ENCODE assay signal across 9 cellular contexts in genomic region chr11:130827697-130828377, GRCh38.
DNase-seq lines count a peak whose midpoint lies in the region; ATAC-seq and TF ChIP-seq lines count a peak whose summit lies in the region.
"Had no signal": no experiment of that assay in that cellular context is flagged by ENCODE, and none has a peak within 500 bp of the region (broad histone marks: within the 10 kb centered on the region; RNA-seq: fewer than 3 reads in every experiment).

No MANE protein-coding gene starts in this region.

- intact Hi-C loops in Calu3 (cut with micrococcal nuclease; ENCODE audit: unreplicated experiment), result loop anchor here (1.0 to 5.0 kb wide), 2 partner anchors 246 to 393 kb away; no protein-coding TSS in a partner anchor
- intact Hi-C loops in posterior vena cava (cut with DNase I), result no loop called here

- no peaks in the 10 kb centered on the region for H3K36me3 Mint-ChIP-seq in Calu3 (ENCODE audit: insufficient read depth, unreplicated experiment)

- no peaks in the 10 kb centered on the region for H3K4me1 ChIP-seq in HEK293 (ENCODE audit: control insufficient read depth, insufficient read depth, low read length)

- ATAC-seq in HG03159 (IDR thresholded peaks at IDR 0.05; ENCODE audit: unreplicated experiment), result no peak
- ATAC-seq in HG03469 (IDR thresholded peaks at IDR 0.05; ENCODE audit: unreplicated experiment), result no peak

- H3K27ac Mint-ChIP-seq in Calu3 (ENCODE audit: unreplicated experiment), result no peak overlapping the region

- H3K27ac ChIP-seq in HEK293 (ENCODE audit: extremely low read depth, low read depth, low read length), result no peak overlapping the region
- H3K27ac ChIP-seq: KMS-11 had no signal

- no peaks in the 10 kb centered on the region for H3K27me3 Mint-ChIP-seq in Calu3 (ENCODE audit: unreplicated experiment)

- no peak overlapping the region for H3K4me3 ChIP-seq in HEK293 (ENCODE audit: low read depth, low read length)

- H3K9me3 Mint-ChIP-seq in Calu3 (ENCODE audit: low read depth, unreplicated experiment), result no peaks in the 10 kb centered on the region

- TF ChIP-seq CTCF in Calu3 (IDR thresholded peaks at IDR 0.05; ENCODE audit: unreplicated experiment) (peak; percentile 29), HEK293 (tag by site-specific recombination; IDR thresholded peaks at IDR 0.05) (peak; percentile 42; the same call in 1 of the 2 replicates)

- CTCF ChIA-PET in Calu3 (lab: Charles Lee) (interaction anchor here (0.5 to 1.1 kb wide), 7 partner anchors 15 to 520 kb away, joined by 3 to 35 read pairs (median 4); partner anchors contain the start of gene ADAMTS15), HEK293 (lab: Yijun Ruan, JAX) (interaction anchor here (0.6 to 6.7 kb wide), 40 partner anchors 9 to 611 kb away, joined by 3 to 72 read pairs (median 3); no protein-coding TSS in a partner anchor)

- no peaks in the 10 kb centered on the region for H3K9me3 ChIP-seq in HEK293 (ENCODE audit: control insufficient read depth, insufficient read depth, low read depth, low read length)

- peak; percentile 65 for DNase-seq in Calu3
- DNase-seq in SW 1271 (lab: John Stamatoyannopoulos, UW), result peak; percentile 35 to 50
- peak; percentile 84 for DNase-seq in fibroblast of the conjunctiva (ENCODE audit: low read depth)
- DNase-seq in posterior vena cava (ENCODE audit: low spot score), result peak; percentile 91
- DNase-seq in inferior parietal cortex (ENCODE audit: extremely low spot score), result no peak

- no peak overlapping the region for H3K4me3 Mint-ChIP-seq in Calu3 (ENCODE audit: low read depth, unreplicated experiment)

- no peaks in the 10 kb centered on the region for H3K36me3 ChIP-seq in HEK293 (ENCODE audit: control insufficient read depth in 2 of 2, insufficient read depth in 1 of 2, low read length in 2 of 2)

- POLR2A ChIA-PET in HEK293 (lab: Yijun Ruan, JAX), result interaction anchor here (0.6 to 1.5 kb wide), 3 partner anchors 11 to 380 kb away, joined by 3 read pairs; no protein-coding TSS in a partner anchor

- no TSS peak for BruUV-seq in Calu3 (replicated peaks; lab: Mats Ljungman, UMichigan)

- no peaks in the 10 kb centered on the region for H3K4me1 Mint-ChIP-seq in Calu3 (ENCODE audit: low read depth, unreplicated experiment)

TF ChIP-seq in HEK293, 187 proteins besides CTCF, POLR2A, EP300 and RAD21:
- TF ChIP-seq ZNF654 (tag by site-specific recombination; IDR thresholded peaks at IDR 0.05; ENCODE audit: low read depth) (peak; percentile 64), ZNF624 (tag by site-specific recombination; IDR thresholded peaks at IDR 0.05) (no peak), EGR2 (tag by site-specific recombination; IDR thresholded peaks at IDR 0.05; ENCODE audit: low read depth) (0 out of 2 replicates have a peak, but pooled peaks have one; percentile 29), ZNF629 (tag by site-specific recombination; IDR thresholded peaks at IDR 0.05) (0 out of 2 replicates have a peak, but pooled peaks have one; percentile 25), TSHZ1 (tag by site-specific recombination; IDR thresholded peaks at IDR 0.05; ENCODE audit: borderline replicate concordance) (no peak), ZBTB6 (tag by site-specific recombination; IDR thresholded peaks at IDR 0.05) (no peak), ZSCAN23 (tag by site-specific recombination; IDR thresholded peaks at IDR 0.05) (no peak), KLF1 (tag by site-specific recombination; IDR thresholded peaks at IDR 0.05) (peak; percentile 47), ZNF776 (tag by site-specific recombination; IDR thresholded peaks at IDR 0.05; ENCODE audit: borderline replicate concordance) (no peak), HOXC10 (CRISPR knock-in tag; IDR thresholded peaks at IDR 0.05) (no peak), KLF16 (tag by site-specific recombination; IDR thresholded peaks at IDR 0.05) (no peak), ZNF501 (tag by site-specific recombination; IDR thresholded peaks at IDR 0.05) (no peak)
